Comparison of ENCODE assay signal across 11 cellular contexts in the genomic region with DNA sequence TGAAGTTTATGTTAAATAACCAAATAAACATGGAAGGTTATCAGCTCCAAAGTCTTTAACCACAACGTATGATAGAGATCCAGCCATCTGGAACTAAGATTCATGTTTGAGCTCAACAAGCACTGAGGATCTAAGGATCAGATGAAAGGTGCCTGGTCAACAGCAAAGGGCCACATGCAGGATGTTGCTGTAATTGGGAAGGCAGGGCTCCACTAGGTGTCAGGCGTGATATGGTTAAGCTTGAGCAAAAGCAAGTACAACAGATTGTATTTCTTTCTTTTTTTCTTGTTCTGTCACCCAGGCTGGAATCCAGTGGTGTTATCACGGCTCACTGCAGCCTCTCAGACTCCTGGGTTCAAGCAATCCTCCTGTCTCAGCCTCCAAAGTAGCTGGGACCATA. TPM values are rescaled to one million over a fixed set of nuclear protein-coding genes. Genes with fewer than 3 reads are reported as not detected.
DNase-seq lines count a peak whose midpoint lies in the region; ATAC-seq, FAIRE-seq and TF ChIP-seq lines count a peak whose summit lies in the region.
"Had no signal": no experiment of that assay in that cellular context is flagged by ENCODE, and none has a peak within 500 bp of the region (broad histone marks: within the 10 kb centered on the region; RNA-seq: fewer than 3 reads in every experiment).

No MANE protein-coding gene starts in this region.

- H3K27me3 ChIP-seq in IMR-90 (ENCODE audit: control insufficient read depth, insufficient read depth, low read length) (no peaks in the 10 kb centered on the region), HepG2 (ENCODE audit: control insufficient read depth in 1 of 2, insufficient read depth in 2 of 2, low read length in 2 of 2) (no peaks in the 10 kb centered on the region)
- H3K27me3 ChIP-seq: Peyer's patch had no signal

- BruUV-seq in IMR-90 (replicated peaks; lab: Mats Ljungman, UMichigan) (no TSS peak), HepG2 (replicated peaks; lab: Mats Ljungman, UMichigan) (no TSS peak)

- H3K4me2 ChIP-seq in IMR-90 (ENCODE audit: low read depth, low read length) (no peak overlapping the region), HepG2 (ENCODE audit: low read depth, low read length) (no peak overlapping the region)
- H3K4me2 ChIP-seq: KMS-11 had no signal

- H3K36me3 ChIP-seq in IMR-90 (ENCODE audit: control insufficient read depth, insufficient read depth, low read length) = peaks cover 2% of the 10 kb centered on the region
- peaks cover 1 to 34% of the 10 kb centered on the region in 2 experiments; a peak in 4 of 5 replicates for H3K36me3 ChIP-seq in HepG2 (replicated peaks in 1 of 2; ENCODE audit: control insufficient read depth in 1 of 2, insufficient read depth in 2 of 2, low read length in 2 of 2)
- H3K36me3 ChIP-seq: Peyer's patch had no signal

- CTCF ChIA-PET in IMR-90 (lab: Yijun Ruan, JAX) (interaction anchor here (1.5 kb wide), 1 partner anchor 9 kb away, joined by 6 read pairs; no protein-coding TSS in a partner anchor), HepG2 (lab: Yijun Ruan, JAX; ENCODE audit: low intra/inter-chr PET ratio, low total read pairs) (no interaction called here)

- peaks cover 49% of the 10 kb centered on the region for H3K79me2 ChIP-seq in HepG2 (ENCODE audit: insufficient read depth, low read length)

- TF ChIP-seq RAD21 in IMR-90 (IDR thresholded peaks at IDR 0.05; ENCODE audit: low read length) (peak; percentile 17; the same call in 1 of the 2 replicates), HepG2 (CRISPR knock-in tag; IDR thresholded peaks at IDR 0.05) (0 out of 2 replicates have a peak, but pooled peaks have one; percentile 13)

- H2BK20ac ChIP-seq in IMR-90 (ENCODE audit: low read depth, low read length) = no peak overlapping the region

- peaks cover 4% of the 10 kb centered on the region for H3K4me1 ChIP-seq in IMR-90 (ENCODE audit: control insufficient read depth, insufficient read depth, low read length)
- H3K4me1 ChIP-seq in HepG2 (ENCODE audit: insufficient read depth, low read length) = peaks cover 7% of the 10 kb centered on the region
- H3K4me1 ChIP-seq: Peyer's patch had no signal

- peaks cover 30 to 37% of the 10 kb centered on the region in 2 donors for H3K36me3 Mint-ChIP-seq in stimulated activated naive B cell treated with anti-CD40 and anti-IgM and Interleukin-4, amounts not matched to agents 10 μg/mL and 1 μg/mL and 100 μg/mL, for 72 hours

- no peak overlapping the region for H4K91ac ChIP-seq in IMR-90 (ENCODE audit: insufficient read depth, low read depth, low read length)

- H3K4me3 Mint-ChIP-seq in stimulated activated naive B cell treated with anti-CD40 and anti-IgM and Interleukin-4, amounts not matched to agents 10 μg/mL and 1 μg/mL and 100 μg/mL, for 72 hours = no peak overlapping the region
- H3K4me3 Mint-ChIP-seq: naive thymus-derived CD4-positive, alpha-beta T cell had no signal

- ATAC-seq in IMR-90 (ENCODE audit: low read depth) (peak; percentile 59; the same call in 1 of the 2 replicates), HepG2 (peak; percentile 76), sciatic nerve (no peak)
- ATAC-seq in stimulated activated naive B cell treated with anti-CD40 and anti-IgM and Interleukin-4, amounts not matched to agents 10 μg/mL and 1 μg/mL and 100 μg/mL, for 72 hours (replicated peaks) = no peak
- ATAC-seq: naive thymus-derived CD4-positive, alpha-beta T cell had no signal

- H3K9me1 ChIP-seq in IMR-90 (ENCODE audit: insufficient read depth, low read length) = peaks cover 6% of the 10 kb centered on the region

- dilution Hi-C loops in IMR-90 (cut with HindIII; ENCODE audit: low sequenced_read_pairs, unreplicated experiment) = no loop called here

- peaks cover 7 to 15% of the 10 kb centered on the region in 2 donors for H3K4me1 Mint-ChIP-seq in stimulated activated naive B cell treated with anti-CD40 and anti-IgM and Interleukin-4, amounts not matched to agents 10 μg/mL and 1 μg/mL and 100 μg/mL, for 72 hours

- no peak overlapping the region for H3K23ac ChIP-seq in IMR-90 (ENCODE audit: low read depth, low read length)

- DNase-seq in IMR-90 = peak; percentile 35
- peak; percentile 31 for DNase-seq in astrocyte of the spinal cord (ENCODE audit: low read depth, low spot score)
- DNase-seq in HepG2 (ENCODE audit: low spot score) = peak; percentile 39
- no peak for DNase-seq in sciatic nerve (ENCODE audit: low spot score)
- no peak for DNase-seq in NOMO-1 (lab: John Stamatoyannopoulos, UW; ENCODE audit: unreplicated experiment in 2 of 2)
- DNase-seq in activated CD4-positive, CD25-positive, alpha-beta regulatory T cell treated with anti-CD3 and anti-CD28 coated beads, Interleukin-2, amount 50 U/mL, for 72 hours = no peak
- DNase-seq in stimulated activated naive B cell treated with anti-CD40 and anti-IgM and Interleukin-4, amounts not matched to agents 10 μg/mL and 1 μg/mL and 100 μg/mL, for 72 hours = no peak
- DNase-seq: Peyer's patch had no signal

- no peaks in the 10 kb centered on the region for H3K27me3 Mint-ChIP-seq in stimulated activated naive B cell treated with anti-CD40 and anti-IgM and Interleukin-4, amounts not matched to agents 10 μg/mL and 1 μg/mL and 100 μg/mL, for 72 hours
- H3K27me3 Mint-ChIP-seq: naive thymus-derived CD4-positive, alpha-beta T cell had no signal

- TF ChIP-seq POLR2A in IMR-90 (IDR thresholded peaks at IDR 0.05; ENCODE audit: low read depth, low read length) (no peak), HepG2 (IDR thresholded peaks at IDR 0.05; ENCODE audit: insufficient read depth in 1 of 2, low read depth in 2 of 2, low read length in 2 of 2) (no peak)

- no peak overlapping the region for H3K56ac ChIP-seq in IMR-90 (ENCODE audit: extremely low read depth, insufficient read depth, low read length)

- H3K9ac ChIP-seq in IMR-90 (ENCODE audit: low read depth, low read length) = no peak overlapping the region
- H3K9ac ChIP-seq in HepG2 (ENCODE audit: insufficient read depth, low read depth, low read length) = no peak overlapping the region
- H3K9ac ChIP-seq: KMS-11 had no signal

- POLR2A ChIA-PET in IMR-90 (lab: Charles Lee; ENCODE audit: unreplicated experiment) (interaction anchor here (1.1 kb wide), 1 partner anchor 12 kb away, joined by 4 read pairs; a partner anchor contains a TSS), HepG2 (lab: Yijun Ruan, JAX) (interaction anchor here (1.0 kb wide), 1 partner anchor 112 kb away, joined by 3 read pairs; no protein-coding TSS in a partner anchor)

- no peak overlapping the region for H2BK5ac ChIP-seq in IMR-90 (ENCODE audit: low read depth, low read length, poor library complexity, severe bottlenecking)

- H2BK15ac ChIP-seq in IMR-90 (ENCODE audit: low read depth, low read length) = no peak overlapping the region

- H4K20me1 ChIP-seq in IMR-90 (ENCODE audit: insufficient read depth, low read length) (peaks cover 11% of the 10 kb centered on the region; the same call in 1 of the 2 replicates), HepG2 (ENCODE audit: insufficient read depth, low read length) (peaks cover 13% of the 10 kb centered on the region)

- peaks cover 24 to 56% of the 10 kb centered on the region in 2 experiments for H3K79me1 ChIP-seq in IMR-90 (ENCODE audit: low read depth in 1 of 2, low read length in 2 of 2)

- peak; percentile 6 for FAIRE-seq in G401.6 (lab: Jason Lieb, UNC)
- FAIRE-seq in HepG2 (lab: Jason Lieb, UNC) = no peak

- H3K4ac ChIP-seq in IMR-90 (ENCODE audit: low read depth, low read length) = no peak overlapping the region

- H3K9me3 ChIP-seq in IMR-90 (ENCODE audit: control insufficient read depth, insufficient read depth, low read length) = no peaks in the 10 kb centered on the region
- H3K9me3 ChIP-seq in HepG2 (ENCODE audit: low read length) = no peaks in the 10 kb centered on the region
- H3K9me3 ChIP-seq: Peyer's patch had no signal

- no peak overlapping the region for H3K18ac ChIP-seq in IMR-90 (ENCODE audit: low read depth, low read length)

- no peak overlapping the region for H2AK5ac ChIP-seq in IMR-90 (ENCODE audit: low read depth, low read length)

- no peak overlapping the region for H3K27ac Mint-ChIP-seq in stimulated activated naive B cell treated with anti-CD40 and anti-IgM and Interleukin-4, amounts not matched to agents 10 μg/mL and 1 μg/mL and 100 μg/mL, for 72 hours

- in situ Hi-C loops in IMR-90 (cut with MboI; ENCODE audit: low sequenced_read_pairs) (loop anchor here (10.0 kb wide), 2 partner anchors 846 to 1126 kb away; no protein-coding TSS in a partner anchor), astrocyte of the spinal cord (cut with HindIII; ENCODE audit: low sequenced_read_pairs) (no loop called here), HepG2 (cut with HindIII; ENCODE audit: extremely low pct_ligation_motif_present, low pct_unique_long_range_greater_than_20kb) (loop anchor here (10.0 kb wide), 1 partner anchor 166 kb away; no protein-coding TSS in a partner anchor)

- H4K5ac ChIP-seq in IMR-90 (ENCODE audit: low read depth, low read length) = no peak overlapping the region

- no peak overlapping the region for H3K27ac ChIP-seq in IMR-90 (ENCODE audit: insufficient read depth, low read length)
- H3K27ac ChIP-seq in HepG2 (ENCODE audit: extremely low read length, insufficient read depth, low read length) = no peak overlapping the region
- H3K27ac ChIP-seq: KMS-11, Peyer's patch had no signal

- no peak overlapping the region for H3K14ac ChIP-seq in IMR-90 (replicated peaks; ENCODE audit: low read depth, low read length)

- no CpG with 5 or more reads among the region's 3 CpGs for WGBS in IMR-90 (ENCODE audit: extremely low coverage in 2 of 2, insufficient read length in 1 of 2), 2 experiments
- 70% methylated on average over 3 of the region's 3 CpGs for WGBS in HepG2 (ENCODE audit: low lambda C conversion rate)

- TF ChIP-seq CTCF in IMR-90 (conservative IDR thresholded peaks at IDR 0.05; ENCODE audit: low read depth, low read length) (peak; percentile 22; the same call in 1 of the 2 replicates), astrocyte of the spinal cord (IDR thresholded peaks at IDR 0.05; ENCODE audit: low read depth, low read length) (peak; percentile 33), HepG2 (CRISPR knock-in tag; IDR thresholded peaks at IDR 0.05) (peak; percentile 66)

- H3K9me3 Mint-ChIP-seq in stimulated activated naive B cell treated with anti-CD40 and anti-IgM and Interleukin-4, amounts not matched to agents 10 μg/mL and 1 μg/mL and 100 μg/mL, for 72 hours = no peaks in the 10 kb centered on the region

- intact Hi-C loops in IMR-90 (cut with micrococcal nuclease) = loop anchor here (10.0 kb wide), 1 partner anchor 836 kb away; no protein-coding TSS in a partner anchor
- intact Hi-C loops in HepG2 (cut with micrococcal nuclease; ENCODE audit: unreplicated experiment) = loop anchor here (2.0 kb wide), 1 partner anchor 112 kb away; no protein-coding TSS in a partner anchor
- intact Hi-C loops in sciatic nerve (cut with DNase I) = no loop called here

- H3K4me3 ChIP-seq in IMR-90 (ENCODE audit: insufficient read depth, low read depth, low read length) (no peak overlapping the region), astrocyte of the spinal cord (ENCODE audit: low read depth, low read length) (no peak overlapping the region), HepG2 (replicated peaks in 1 of 3; ENCODE audit: insufficient read depth in 1 of 3, low read depth in 2 of 3, low read length in 3 of 3) (no peak overlapping the region)
- H3K4me3 ChIP-seq: Peyer's patch had no signal

- no peak overlapping the region for H4K8ac ChIP-seq in IMR-90 (ENCODE audit: low read depth in 2 of 2, low read length in 2 of 2)

- H2AFZ ChIP-seq in IMR-90 (replicated peaks; ENCODE audit: low read length, poor library complexity) = no peak overlapping the region
- H2AFZ ChIP-seq in HepG2 (ENCODE audit: low read length) = no peak overlapping the region

- no peak overlapping the region for H2AK9ac ChIP-seq in IMR-90 (replicated peaks; ENCODE audit: low read depth, low read length, poor library complexity)

- TF ChIP-seq EP300 in HepG2 (IDR thresholded peaks at IDR 0.05; ENCODE audit: low read depth in 2 of 2, low read length in 2 of 2) (no peak), HepG2 (CRISPR knock-in tag; IDR thresholded peaks at IDR 0.05; ENCODE audit: borderline replicate concordance) (no peak)

- no peak overlapping the region for H2BK120ac ChIP-seq in IMR-90 (ENCODE audit: low read depth, low read length)

RNA-seq across cellular contexts. Expression of a gene that starts 12.0 kb away (rescaled TPM):
- total RNA-seq in IMR-90 (2012; rRNA removed) (57.9 and 78.6 TPM in 2 replicates), HepG2 (2016; rRNA removed; fragmentation: Illumina TruSeq; extraction: Trizol) (51.8 and 96.5 TPM in 2 replicates), sciatic nerve (38.9 TPM)
- polyA plus RNA-seq in IMR-90 (2012; rRNA removed) (65.3 and 71.1 TPM in 2 replicates), HepG2 (2011; rRNA removed) (121 and 152 TPM in 2 replicates)
- polyA plus RNA-seq in IMR-90 (2012; cell fraction: cytosol; rRNA removed) = 69.8 and 135 TPM in 2 replicates
- polyA plus RNA-seq in IMR-90 (2012; cell fraction: nucleus; rRNA removed; ENCODE audit: low replicate concordance) = 30.9 and 44.7 TPM in 2 replicates
- total RNA-seq in HepG2 (2016; cell fraction: cytosol; rRNA removed; fragmentation: Illumina TruSeq; extraction: Trizol; ENCODE audit: low read depth) = 56.8 and 64.5 TPM in 2 replicates
- total RNA-seq in HepG2 (2016; cell fraction: insoluble cytoplasmic fraction; rRNA removed; fragmentation: Illumina TruSeq; extraction: Trizol) = 58.9 and 93.7 TPM in 2 replicates
- total RNA-seq in HepG2 (2016; cell fraction: membrane; rRNA removed; fragmentation: Illumina TruSeq; extraction: Trizol) = 81.0 and 87.0 TPM in 2 replicates
- 79.2 and 88.6 TPM in 2 replicates for total RNA-seq in HepG2 (2016; cell fraction: nucleus; rRNA removed; fragmentation: Illumina TruSeq; extraction: Trizol)
- polyA plus RNA-seq in HepG2 (2011; cell fraction: cytosol; rRNA removed) = 166 and 196 TPM in 2 replicates
- 47.9 and 52.9 TPM in 2 replicates for polyA plus RNA-seq in HepG2 (2011; cell fraction: nucleus; rRNA removed)
- polyA plus RNA-seq in HepG2 (2012) = 98.5 and 107 TPM in 2 replicates
- polyA plus RNA-seq in HepG2 (2016; cell fraction: cytosol; fragmentation: Illumina TruSeq; extraction: Trizol; ENCODE audit: low read depth) = 96.1 and 104 TPM in 2 replicates
- 80.1 and 82.4 TPM in 2 replicates for polyA plus RNA-seq in HepG2 (2016; cell fraction: insoluble cytoplasmic fraction; fragmentation: Illumina TruSeq; extraction: Trizol; ENCODE audit: low read depth)
- polyA plus RNA-seq in HepG2 (2016; cell fraction: membrane; fragmentation: Illumina TruSeq; extraction: Trizol; ENCODE audit: low read depth) = 123 and 124 TPM in 2 replicates
- 147 and 178 TPM in 2 replicates for polyA plus RNA-seq in HepG2 (2016; cell fraction: nucleus; fragmentation: Illumina TruSeq; extraction: Trizol; ENCODE audit: insufficient read depth, low read depth)
- polyA minus RNA-seq in HepG2 (2011; rRNA and poly(A)+ RNA removed; ENCODE audit: low replicate concordance) = 34.0 and 51.1 TPM in 2 replicates
- 39.1 and 48.0 TPM in 2 replicates for polyA minus RNA-seq in HepG2 (2011; cell fraction: cytosol; rRNA and poly(A)+ RNA removed)
- 22.3 and 23.9 TPM in 2 replicates for polyA minus RNA-seq in HepG2 (2011; cell fraction: nucleus; rRNA and poly(A)+ RNA removed)

RNA-seq across cellular contexts. Expression of a gene that starts 50.9 kb away (rescaled TPM):
- total RNA-seq in IMR-90 (2012; rRNA removed) (not detected in 2 replicates), HepG2 (2016; rRNA removed; fragmentation: Illumina TruSeq; extraction: Trizol) (0.04 TPM in 1 of 2 replicates, not detected in the other), sciatic nerve (1.1 TPM)
- polyA plus RNA-seq in IMR-90 (2012; rRNA removed) (not detected in 2 replicates), HepG2 (2011; rRNA removed) (0.17 and 0.22 TPM in 2 replicates)
- not detected in 2 replicates for polyA plus RNA-seq in IMR-90 (2012; cell fraction: cytosol; rRNA removed)
- polyA plus RNA-seq in IMR-90 (2012; cell fraction: nucleus; rRNA removed; ENCODE audit: low replicate concordance) = not detected in 2 replicates
- total RNA-seq in HepG2 (2016; cell fraction: cytosol; rRNA removed; fragmentation: Illumina TruSeq; extraction: Trizol; ENCODE audit: low read depth) = not detected in 2 replicates
- 0.06 and 0.07 TPM in 2 replicates for total RNA-seq in HepG2 (2016; cell fraction: insoluble cytoplasmic fraction; rRNA removed; fragmentation: Illumina TruSeq; extraction: Trizol)
- total RNA-seq in HepG2 (2016; cell fraction: membrane; rRNA removed; fragmentation: Illumina TruSeq; extraction: Trizol) = 0.15 TPM in 1 of 2 replicates, not detected in the other
- 0.12 TPM in 1 of 2 replicates, not detected in the other for total RNA-seq in HepG2 (2016; cell fraction: nucleus; rRNA removed; fragmentation: Illumina TruSeq; extraction: Trizol)
- polyA plus RNA-seq in HepG2 (2011; cell fraction: cytosol; rRNA removed) = 0.11 and 0.18 TPM in 2 replicates
- polyA plus RNA-seq in HepG2 (2011; cell fraction: nucleus; rRNA removed) = 0.05 and 0.09 TPM in 2 replicates
- polyA plus RNA-seq in HepG2 (2012) = 0.15 TPM in 2 replicates
- 0.03 TPM in 1 of 2 replicates, not detected in the other for polyA plus RNA-seq in HepG2 (2016; cell fraction: cytosol; fragmentation: Illumina TruSeq; extraction: Trizol; ENCODE audit: low read depth)
- 0.05 and 0.11 TPM in 2 replicates for polyA plus RNA-seq in HepG2 (2016; cell fraction: insoluble cytoplasmic fraction; fragmentation: Illumina TruSeq; extraction: Trizol; ENCODE audit: low read depth)
- polyA plus RNA-seq in HepG2 (2016; cell fraction: membrane; fragmentation: Illumina TruSeq; extraction: Trizol; ENCODE audit: low read depth) = 0.06 TPM in 1 of 2 replicates, not detected in the other
- 0.15 TPM in 1 of 2 replicates, not detected in the other for polyA plus RNA-seq in HepG2 (2016; cell fraction: nucleus; fragmentation: Illumina TruSeq; extraction: Trizol; ENCODE audit: insufficient read depth, low read depth)
- polyA minus RNA-seq in HepG2 (2011; rRNA and poly(A)+ RNA removed; ENCODE audit: low replicate concordance) = 0.18 TPM in 1 of 2 replicates, not detected in the other
- not detected in 2 replicates for polyA minus RNA-seq in HepG2 (2011; cell fraction: cytosol; rRNA and poly(A)+ RNA removed)
- 0.25 and 0.26 TPM in 2 replicates for polyA minus RNA-seq in HepG2 (2011; cell fraction: nucleus; rRNA and poly(A)+ RNA removed)

Comparison
In these comparisons a context has a peak if more than half of its experiments do, and no peak if none do; other contexts are left out.
1. ATAC-seq: peak in IMR-90 (single experiment) and HepG2 (single experiment); none in sciatic nerve (single experiment) and stimulated activated naive B cell treated with anti-CD40 and anti-IgM and Interleukin-4, amounts not matched to agents 10 μg/mL and 1 μg/mL and 100 μg/mL, for 72 hours (0 of 2).
2. DNase-seq: peak in IMR-90 (single experiment), astrocyte of the spinal cord (single experiment) and HepG2 (single experiment); none in sciatic nerve (single experiment), NOMO-1 (0 of 2), activated CD4-positive, CD25-positive, alpha-beta regulatory T cell treated with anti-CD3 and anti-CD28 coated beads, Interleukin-2, amount 50 U/mL, for 72 hours (single experiment) and stimulated activated naive B cell treated with anti-CD40 and anti-IgM and Interleukin-4, amounts not matched to agents 10 μg/mL and 1 μg/mL and 100 μg/mL, for 72 hours (single experiment).
3. Peak in every context shown above with its lines, with median percentiles within 50 percentile points of each other: CTCF ChIP-seq.